In the genomic region with DNA sequence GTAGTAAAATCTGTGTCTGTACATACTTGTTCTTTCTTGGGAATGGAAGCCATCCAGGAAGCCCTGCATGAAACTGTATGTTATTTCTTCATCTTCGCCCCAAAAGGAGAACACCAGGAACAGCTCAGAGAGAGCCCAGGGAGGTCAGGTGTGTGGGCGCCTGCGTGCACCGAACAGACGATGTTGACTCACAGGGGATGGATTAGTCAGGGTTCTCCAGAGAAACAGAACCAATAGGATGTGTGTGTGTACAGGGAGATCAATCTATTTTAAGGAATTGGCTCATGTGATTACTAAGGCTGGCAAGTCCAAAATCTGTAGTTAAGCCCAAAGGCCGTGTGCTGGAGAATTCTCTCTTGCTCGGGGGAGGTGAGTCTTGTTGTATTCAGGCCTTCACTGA, we compare ENCODE assay signal across 17 cellular contexts. TPM values are rescaled to one million over a fixed set of nuclear protein-coding genes. Genes with fewer than 3 reads are reported as not detected.
DNase-seq lines count a peak whose midpoint lies in the region; ATAC-seq and TF ChIP-seq lines count a peak whose summit lies in the region.
"Had no signal": no experiment of that assay in that cellular context is flagged by ENCODE, and none has a peak within 500 bp of the region (broad histone marks: within the 10 kb centered on the region; RNA-seq: fewer than 3 reads in every experiment).

No MANE protein-coding gene starts in this region.

- no peak for TF ChIP-seq CTCF in epithelial cell of esophagus (IDR thresholded peaks at IDR 0.05; ENCODE audit: insufficient read depth, low read depth, low read length, missing control alignments)
- TF ChIP-seq CTCF in thyroid gland (IDR thresholded peaks at IDR 0.05), result no peak

- H3K9me3 Mint-ChIP-seq in activated CD4-positive, alpha-beta T cell treated with anti-CD3 and anti-CD28 coated beads, Interleukin-2, amount 10 ng/mL, durations not matched to agents 24 days and 14 days, result peaks cover 8% of the 10 kb centered on the region

- peak overlapping the region in 1 of 11 experiments; percentile 28; a peak in 1 of 22 replicates for H3K27ac ChIP-seq in BLaER1 treated with 17β-estradiol and CSF1 and Interleukin-3, amounts not matched to agents 10 nM and 100 nM
- H3K27ac ChIP-seq in thyroid gland, result no peak overlapping the region
- H3K27ac ChIP-seq: coronary artery, spleen had no signal

- H4K20me1 ChIP-seq in BLaER1 treated with 17β-estradiol and CSF1 and Interleukin-3, amounts not matched to agents 10 nM and 100 nM, result peaks cover 0 to 28% (median 0%) of the 10 kb centered on the region in 11 experiments; a peak in 3 of 22 replicates

- H3K9ac ChIP-seq in BLaER1 treated with 17β-estradiol and CSF1 and Interleukin-3, amounts not matched to agents 10 nM and 100 nM, result no peak overlapping the region

- H3K27me3 ChIP-seq in BLaER1 treated with 17β-estradiol and CSF1 and Interleukin-3, amounts not matched to agents 10 nM and 100 nM, result no peaks in the 10 kb centered on the region
- H3K27me3 ChIP-seq in thyroid gland, result no peaks in the 10 kb centered on the region
- H3K27me3 ChIP-seq: MG63, spleen had no signal

- H3K4me3 ChIP-seq in BLaER1 treated with 17β-estradiol and CSF1 and Interleukin-3, amounts not matched to agents 10 nM and 100 nM, result no peak overlapping the region
- H3K4me3 ChIP-seq in epithelial cell of esophagus (ENCODE audit: low read length) (no peak overlapping the region), thyroid gland (replicated peaks in 1 of 3) (no peak overlapping the region)
- H3K4me3 ChIP-seq: coronary artery, MG63, spleen had no signal

- no peak for ATAC-seq in GM21717 (IDR thresholded peaks at IDR 0.05; ENCODE audit: unreplicated experiment)

- peaks cover 10 to 29% (median 18%) of the 10 kb centered on the region in 11 experiments; a peak in 20 of 22 replicates for H3K9me3 ChIP-seq in BLaER1 treated with 17β-estradiol and CSF1 and Interleukin-3, amounts not matched to agents 10 nM and 100 nM (replicated peaks in 1 of 11)
- H3K9me3 ChIP-seq in thyroid gland, result no peaks in the 10 kb centered on the region
- H3K9me3 ChIP-seq: MG63, spleen had no signal

- intact Hi-C loops in activated CD4-positive, alpha-beta T cell treated with anti-CD3 and anti-CD28 coated beads, Interleukin-2, amount 10 ng/mL, durations not matched to agents 24 days and 14 days (cut with micrococcal nuclease), result loop anchor here (5.0 kb wide), 1 partner anchor 42 kb away; no protein-coding TSS in a partner anchor
- intact Hi-C loops in thyroid gland (cut with DNase I), result no loop called here

- no peaks in the 10 kb centered on the region for H3K27me3 Mint-ChIP-seq in activated CD4-positive, alpha-beta T cell treated with anti-CD3 and anti-CD28 coated beads, Interleukin-2, amount 10 ng/mL, durations not matched to agents 24 days and 14 days

- no peak for TF ChIP-seq POLR2A in thyroid gland (IDR thresholded peaks at IDR 0.05)

- peak overlapping the region in 9 of 11 experiments; percentile 2 to 48 (median 39); a peak in 15 of 22 replicates for H3K4me2 ChIP-seq in BLaER1 treated with 17β-estradiol and CSF1 and Interleukin-3, amounts not matched to agents 10 nM and 100 nM

- peaks cover 9 to 50% (median 22%) of the 10 kb centered on the region in 11 experiments; a peak in 17 of 22 replicates for H3K36me3 ChIP-seq in BLaER1 treated with 17β-estradiol and CSF1 and Interleukin-3, amounts not matched to agents 10 nM and 100 nM
- no peaks in the 10 kb centered on the region for H3K36me3 ChIP-seq in thyroid gland
- H3K36me3 ChIP-seq: MG63, spleen had no signal

- DNase-seq in activated CD4-positive, alpha-beta T cell treated with anti-CD3 and anti-CD28 coated beads, Interleukin-2, amount 10 ng/mL, durations not matched to agents 24 days and 14 days, result no peak
- DNase-seq in activated CD4-positive, alpha-beta T cell treated with anti-CD3 and anti-CD28 coated beads for 4 hours, result no peak
- DNase-seq in RKO (ENCODE audit: low spot score) (peak; percentile 17), epithelial cell of esophagus (ENCODE audit: low read depth) (peak; percentile 2), thyroid gland (no peak), middle frontal gyrus (ENCODE audit: extremely low spot score, low spot score) (no peak)
- DNase-seq: activated CD8-positive, alpha-beta memory T cell treated with anti-CD3 and anti-CD28 coated beads for 24 hours; CD8-positive, alpha-beta memory T cell; DND-41; foreskin fibroblast; MG63; midbrain; NCI-H187; spleen had no signal

- H3K4me1 Mint-ChIP-seq in activated CD4-positive, alpha-beta T cell treated with anti-CD3 and anti-CD28 coated beads, Interleukin-2, amount 10 ng/mL, durations not matched to agents 24 days and 14 days, result peaks cover 40% of the 10 kb centered on the region

- 88 to 96% methylated on average over 7 of the region's 7 CpGs for WGBS in thyroid gland, 2 donors

- peaks cover 45 to 61% (median 52%) of the 10 kb centered on the region in 10 experiments for H3K4me1 ChIP-seq in BLaER1 treated with 17β-estradiol and CSF1 and Interleukin-3, amounts not matched to agents 10 nM and 100 nM
- H3K4me1 ChIP-seq in thyroid gland, result peaks cover 4 to 5% of the 10 kb centered on the region in 2 donors

- peak overlapping the region; percentile 34 for H3K27ac Mint-ChIP-seq in activated CD4-positive, alpha-beta T cell treated with anti-CD3 and anti-CD28 coated beads, Interleukin-2, amount 10 ng/mL, durations not matched to agents 24 days and 14 days

- peaks cover 10% of the 10 kb centered on the region for H3K36me3 Mint-ChIP-seq in activated CD4-positive, alpha-beta T cell treated with anti-CD3 and anti-CD28 coated beads, Interleukin-2, amount 10 ng/mL, durations not matched to agents 24 days and 14 days (ENCODE audit: low read depth)

- no peak overlapping the region for H3K4me3 Mint-ChIP-seq in activated CD4-positive, alpha-beta T cell treated with anti-CD3 and anti-CD28 coated beads, Interleukin-2, amount 10 ng/mL, durations not matched to agents 24 days and 14 days
- H3K4me3 Mint-ChIP-seq: CD8-positive, alpha-beta memory T cell had no signal

RNA-seq across cellular contexts. Expression of a gene that starts 45.7 kb away (rescaled TPM):
- total RNA-seq in activated CD4-positive, alpha-beta T cell treated with anti-CD3 and anti-CD28 coated beads, Interleukin-2, amount 10 ng/mL, durations not matched to agents 24 days and 14 days, result 93.3 and 108 TPM in 2 replicates
- 100 to 1,000 TPM in 2 of 4 donors, 10 to 100 TPM in 2; 51.6 to 138 (median 109) TPM for total RNA-seq in thyroid gland

Comparison
In these comparisons a context has a peak if more than half of its experiments do, and no peak if none do; other contexts are left out.
1. DNase-seq: peak in RKO (single experiment) and epithelial cell of esophagus (single experiment); none in activated CD4-positive, alpha-beta T cell treated with anti-CD3 and anti-CD28 coated beads, Interleukin-2, amount 10 ng/mL, durations not matched to agents 24 days and 14 days (single experiment), activated CD4-positive, alpha-beta T cell treated with anti-CD3 and anti-CD28 coated beads for 4 hours (0 of 2), thyroid gland (0 of 2) and middle frontal gyrus (single experiment).